Comparison of ENCODE assay signal across 6 cellular contexts in the genomic region with DNA sequence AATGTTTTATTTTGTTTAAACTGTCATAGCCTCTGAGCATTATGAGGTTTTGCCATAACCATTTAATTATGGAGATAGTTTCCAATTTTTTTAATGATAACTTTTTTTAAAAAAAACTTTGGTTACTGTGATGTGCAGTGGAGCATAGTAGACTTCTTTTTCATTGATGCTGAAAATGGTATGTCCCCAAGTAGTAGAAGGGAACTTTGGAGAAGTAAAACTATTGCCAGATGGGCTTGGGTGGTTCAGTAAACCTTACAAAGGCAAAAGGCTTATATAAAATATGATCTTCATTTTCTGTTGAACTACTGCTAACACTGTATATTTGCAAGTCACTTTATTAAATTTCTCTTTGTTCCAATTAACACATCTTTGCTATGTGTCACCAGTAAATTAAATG. TPM values are rescaled to one million over a fixed set of nuclear protein-coding genes. Genes with fewer than 3 reads are reported as not detected.
"Had no signal": no experiment of that assay in that cellular context is flagged by ENCODE, and none has a peak within 500 bp of the region (broad histone marks: within the 10 kb centered on the region; RNA-seq: fewer than 3 reads in every experiment).

No MANE protein-coding gene starts in this region.

- H3K4me3 Mint-ChIP-seq: HFFc6 had no signal

- H3K27ac Mint-ChIP-seq: HFFc6 had no signal

- H3K9me3 Mint-ChIP-seq: HFFc6 had no signal

- DNase-seq: GM23248, GOT3, H7, HFFc6, IMR-90 had no signal

- ATAC-seq: HCT116 had no signal

RNA-seq across cellular contexts. Expression of a gene that starts 4.0 kb away (rescaled TPM):
- polyA plus RNA-seq: GM23248, IMR-90 had no signal
